1 cellular context compared by ENCODE assay signal in genomic region chr1:1891349-1892078, GRCh38.
TF ChIP-seq lines count a peak whose summit lies in the region.

No MANE protein-coding gene starts in this region.

TF ChIP-seq in H1, 55 proteins besides CTCF, POLR2A, EP300 and RAD21 (continued from another document):
- TF ChIP-seq MAX (IDR thresholded peaks at IDR 0.05) (peak; percentile 32; the same call in 1 of the 2 replicates), PHF8 (conservative IDR thresholded peaks at IDR 0.05; ENCODE audit: low read depth, low read length) (peak; percentile 57; the same call in 1 of the 2 replicates)
TF ChIP-seq in H1: peak in this region for 4.
